Comparison of ENCODE assay signal across 9 cellular contexts in genomic region chr2:227482638-227483340, GRCh38. TPM values are rescaled to one million over a fixed set of nuclear protein-coding genes. Genes with fewer than 3 reads are reported as not detected.
A peak's percentile ranks its signal among the peaks of the same experiment; 100 is the strongest.
DNase-seq lines count a peak whose midpoint lies in the region; ATAC-seq and TF ChIP-seq lines count a peak whose summit lies in the region.
"Had no signal": no experiment of that assay in that cellular context is flagged by ENCODE, and none has a peak within 500 bp of the region (broad histone marks: within the 10 kb centered on the region; RNA-seq: fewer than 3 reads in every experiment).

No MANE protein-coding gene starts in this region.

- H3K36me3 Mint-ChIP-seq in activated T-helper 2 cell treated with anti-CD3 and anti-CD28 coated beads, Interferon-gamma antibody, Interleukin-2, Interleukin-4, amounts not matched to agents 10 μg/mL and 5 μg/mL and 100 μg/mL, durations not matched to agents 14 hours and 24 hours and 36 hours (ENCODE audit: low read depth), result peaks cover 36% of the 10 kb centered on the region

- H3K4me3 ChIP-seq in testis, result no peak overlapping the region
- no peak overlapping the region for H3K4me3 ChIP-seq in colonic mucosa
- H3K4me3 ChIP-seq: cardiac muscle cell had no signal

- H3K27ac ChIP-seq in testis, result no peak overlapping the region
- no peak overlapping the region for H3K27ac ChIP-seq in colonic mucosa
- H3K27ac ChIP-seq: cardiac muscle cell had no signal

- DNase-seq in DMS 273 treated with DMSO at 0.1 percent for 48 hours (lab: John Stamatoyannopoulos, UW) (peak; percentile 94), testis (no peak), glomerular visceral epithelial cell (ENCODE audit: extremely low spot score) (no peak), colonic mucosa (no peak)
- no peak for DNase-seq in activated T-helper 2 cell treated with anti-CD3 and anti-CD28 coated beads, Interferon-gamma antibody, Interleukin-2, Interleukin-4, amounts not matched to agents 10 μg/mL and 5 μg/mL and 100 μg/mL, durations not matched to agents 14 hours and 24 hours and 36 hours (ENCODE audit: low spot score)
- DNase-seq in NK-92 treated with Interleukin-12 subunit alpha and Interleukin-12 subunit beta, amount 100 ng/mL, for 24 hours (lab: John Stamatoyannopoulos, UW), result no peak

- no peaks in the 10 kb centered on the region for H3K27me3 Mint-ChIP-seq in activated T-helper 2 cell treated with anti-CD3 and anti-CD28 coated beads, Interferon-gamma antibody, Interleukin-2, Interleukin-4, amounts not matched to agents 10 μg/mL and 5 μg/mL and 100 μg/mL, durations not matched to agents 14 hours and 24 hours and 36 hours (ENCODE audit: low read depth)

- H3K27ac Mint-ChIP-seq in activated T-helper 2 cell treated with anti-CD3 and anti-CD28 coated beads, Interferon-gamma antibody, Interleukin-2, Interleukin-4, amounts not matched to agents 10 μg/mL and 5 μg/mL and 100 μg/mL, durations not matched to agents 14 hours and 24 hours and 36 hours, result peak overlapping the region; percentile 73

- intact Hi-C loops in activated T-helper 2 cell treated with anti-CD3 and anti-CD28 coated beads, Interferon-gamma antibody, Interleukin-2, Interleukin-4, amounts not matched to agents 10 μg/mL and 5 μg/mL and 100 μg/mL, durations not matched to agents 14 hours and 24 hours and 36 hours (cut with micrococcal nuclease), result loop anchor here (5.0 kb wide), 1 partner anchor 35 kb away; no protein-coding TSS in a partner anchor
- intact Hi-C loops in testis (cut with DNase I; ENCODE audit: low total_unique reads), result no loop called here
- intact Hi-C loops in colonic mucosa (cut with DNase I), result no loop called here

- peak overlapping the region; percentile 32 for H3K4me3 Mint-ChIP-seq in activated T-helper 2 cell treated with anti-CD3 and anti-CD28 coated beads, Interferon-gamma antibody, Interleukin-2, Interleukin-4, amounts not matched to agents 10 μg/mL and 5 μg/mL and 100 μg/mL, durations not matched to agents 14 hours and 24 hours and 36 hours (ENCODE audit: low read depth)

- H3K36me3 ChIP-seq in testis (ENCODE audit: low read depth, missing control alignments) (no peaks in the 10 kb centered on the region), colonic mucosa (no peaks in the 10 kb centered on the region)
- H3K36me3 ChIP-seq: cardiac muscle cell had no signal

- H3K9me3 Mint-ChIP-seq in activated T-helper 2 cell treated with anti-CD3 and anti-CD28 coated beads, Interferon-gamma antibody, Interleukin-2, Interleukin-4, amounts not matched to agents 10 μg/mL and 5 μg/mL and 100 μg/mL, durations not matched to agents 14 hours and 24 hours and 36 hours, result peaks cover 14% of the 10 kb centered on the region

- no peaks in the 10 kb centered on the region for H3K9me3 ChIP-seq in testis
- no peaks in the 10 kb centered on the region for H3K9me3 ChIP-seq in colonic mucosa

- H3K9ac ChIP-seq in colonic mucosa (ENCODE audit: low read depth in 2 of 2, low read length in 2 of 2), result no peak overlapping the region

- H3K4me1 ChIP-seq in testis, result peaks cover 18% of the 10 kb centered on the region
- H3K4me1 ChIP-seq in colonic mucosa, result no peaks in the 10 kb centered on the region

- TF ChIP-seq POLR2A in testis (IDR thresholded peaks at IDR 0.05), result no peak

- WGBS in testis, 2 donors, result 83 to 90% methylated on average over 1 of the region's 1 CpG

- H3K4me1 Mint-ChIP-seq in activated T-helper 2 cell treated with anti-CD3 and anti-CD28 coated beads, Interferon-gamma antibody, Interleukin-2, Interleukin-4, amounts not matched to agents 10 μg/mL and 5 μg/mL and 100 μg/mL, durations not matched to agents 14 hours and 24 hours and 36 hours (ENCODE audit: low read depth), result peaks cover 46% of the 10 kb centered on the region

- peak; percentile 84 for ATAC-seq in GM19455 (IDR thresholded peaks at IDR 0.05; ENCODE audit: unreplicated experiment)
- peak; percentile 86 for ATAC-seq in HG03439 (IDR thresholded peaks at IDR 0.05; ENCODE audit: unreplicated experiment)

- H3K27me3 ChIP-seq in testis, result no peaks in the 10 kb centered on the region
- no peaks in the 10 kb centered on the region for H3K27me3 ChIP-seq in colonic mucosa
- H3K27me3 ChIP-seq: cardiac muscle cell had no signal

- TF ChIP-seq CTCF in testis (IDR thresholded peaks at IDR 0.05) (no peak), colonic mucosa (IDR thresholded peaks at IDR 0.05) (no peak)

RNA-seq across cellular contexts. Expression of gene AGFG1, which starts 10.8 kb away (rescaled TPM):
- 137 and 139 TPM in 2 replicates for total RNA-seq in activated T-helper 2 cell treated with anti-CD3 and anti-CD28 coated beads, Interferon-gamma antibody, Interleukin-2, Interleukin-4, amounts not matched to agents 10 μg/mL and 5 μg/mL and 100 μg/mL, durations not matched to agents 14 hours and 24 hours and 36 hours
- total RNA-seq in testis (100 to 1,000 TPM; 126 to 135 TPM), colonic mucosa (100 to 1,000 TPM in 1 of 2 donors, 10 to 100 TPM in 1; 83.3 to 101 TPM)
- polyA plus RNA-seq in testis (ENCODE audit: insufficient read depth, low read depth, low replicate concordance), result 192 TPM
